ENCODE assay signal across 21 cellular contexts in the genomic region with DNA sequence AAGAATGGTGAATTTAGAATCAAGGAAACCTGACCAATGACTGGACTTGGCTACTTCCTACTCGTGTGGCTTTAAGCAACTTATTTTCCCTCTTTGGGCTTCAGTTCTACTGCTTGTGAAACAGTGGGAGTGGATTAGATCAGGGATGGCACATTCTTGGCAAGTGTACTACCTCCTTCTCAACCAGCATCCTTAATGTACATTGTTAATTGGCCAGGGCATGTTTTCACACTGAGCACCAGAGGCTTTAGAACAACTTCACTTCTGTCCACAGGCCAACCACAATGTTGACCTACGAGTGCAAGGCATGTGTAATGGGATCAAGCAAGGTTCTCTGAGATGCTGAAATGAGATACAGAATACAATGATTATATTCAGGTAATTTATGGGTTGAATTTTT.
DNase-seq lines count a peak whose midpoint lies in the region; ATAC-seq and TF ChIP-seq lines count a peak whose summit lies in the region.
"Had no signal": no experiment of that assay in that cellular context is flagged by ENCODE, and none has a peak within 500 bp of the region (broad histone marks: within the 10 kb centered on the region; RNA-seq: fewer than 3 reads in every experiment).

No MANE protein-coding gene starts in this region.

- H3K4me1 ChIP-seq in mammary epithelial cell (ENCODE audit: insufficient read depth, low read length) (no peaks in the 10 kb centered on the region), breast epithelium (no peaks in the 10 kb centered on the region), heart left ventricle (no peaks in the 10 kb centered on the region)
- H3K4me1 ChIP-seq: SJSA1 had no signal

- H3K9ac ChIP-seq in mammary epithelial cell (ENCODE audit: insufficient read depth, low read length) = no peak overlapping the region

- CTCF ChIA-PET in mammary epithelial cell (lab: Charles Lee; ENCODE audit: low non-redundant PET) = no interaction called here

- intact Hi-C loops in mammary epithelial cell (cut with micrococcal nuclease) (no loop called here), breast epithelium (cut with DNase I; ENCODE audit: low total_unique reads) (no loop called here), heart left ventricle (cut with DNase I) (no loop called here)

- H3K9me3 ChIP-seq in mammary epithelial cell (replicated peaks; ENCODE audit: insufficient read depth, low read length) (no peaks in the 10 kb centered on the region), breast epithelium (no peaks in the 10 kb centered on the region), heart left ventricle (no peaks in the 10 kb centered on the region)
- H3K9me3 ChIP-seq: SJSA1 had no signal

- no peak for ATAC-seq in heart left ventricle
- ATAC-seq: K562 had no signal

- H4K20me1 ChIP-seq in mammary epithelial cell (ENCODE audit: insufficient read depth, low read length) = no peaks in the 10 kb centered on the region

- H3K27ac ChIP-seq in mammary epithelial cell (ENCODE audit: insufficient read depth, low read depth, low read length) (no peak overlapping the region), breast epithelium (peak overlapping the region in 1 of 2 donors; percentile 25), heart left ventricle (no peak overlapping the region)
- H3K27ac ChIP-seq: 22Rv1, HL-60, SJSA1 had no signal

- no peaks in the 10 kb centered on the region for H3K79me2 ChIP-seq in mammary epithelial cell (ENCODE audit: insufficient read depth, low read length)

- in situ Hi-C loops in mammary epithelial cell (cut with MboI; ENCODE audit: low sequenced_read_pairs in 2 of 2) = no loop called here

- no peak overlapping the region for H3K4me2 ChIP-seq in mammary epithelial cell (ENCODE audit: insufficient read depth, low read depth, low read length)

- no peak overlapping the region for H2AFZ ChIP-seq in mammary epithelial cell (ENCODE audit: low read depth, low read length)

- no peak overlapping the region for H3K4me3 ChIP-seq in mammary epithelial cell (replicated peaks in 1 of 3; ENCODE audit: insufficient read depth in 1 of 3, low read depth in 2 of 3, low read length in 3 of 3)
- no peak overlapping the region for H3K4me3 ChIP-seq in breast epithelium
- no peak overlapping the region for H3K4me3 ChIP-seq in retinal pigment epithelial cell (ENCODE audit: low read length)
- no peak overlapping the region for H3K4me3 ChIP-seq in heart left ventricle
- H3K4me3 ChIP-seq: K562, SJSA1 had no signal

- WGBS in mammary epithelial cell (ENCODE audit: low coverage, missing lambda C conversion rate) = 0% methylated on average over 2 of the region's 2 CpGs
- WGBS in heart left ventricle, 4 donors = 37 to 43% (median 43%) methylated on average over 2 of the region's 2 CpGs

- BruUV-seq in mammary epithelial cell (replicated peaks; lab: Mats Ljungman, UMichigan) = no TSS peak

- no peak for TF ChIP-seq POLR2A in breast epithelium (IDR thresholded peaks at IDR 0.05)
- no peak for TF ChIP-seq POLR2A in heart left ventricle (IDR thresholded peaks at IDR 0.05)

- peak; percentile 4 for DNase-seq in mammary epithelial cell
- DNase-seq in breast epithelium (ENCODE audit: low spot score in 2 of 2) = no peak
- peak; percentile 30 for DNase-seq in cerebellar cortex (ENCODE audit: low spot score)
- peak; percentile 88 for DNase-seq in retinal pigment epithelial cell (ENCODE audit: low read depth)
- no peak for DNase-seq in NCI-H1105 (lab: John Stamatoyannopoulos, UW)
- no peak for DNase-seq in heart left ventricle
- no peak for DNase-seq in globus pallidus (ENCODE audit: low spot score)
- DNase-seq in NCI-H1092 treated with DMSO at 0.1 percent for 48 hours (lab: John Stamatoyannopoulos, UW) = no peak
- DNase-seq: COR-L47; DMS153; NCI-H1694; NCI-H2107; NCI-H345; NCI-H69; NK-92 treated with Interleukin-12 subunit alpha and Interleukin-12 subunit beta, amount 100 ng/mL, for 24 hours; OCI-M1; RPMI8226 had no signal

- no peaks in the 10 kb centered on the region for H3K36me3 ChIP-seq in mammary epithelial cell (ENCODE audit: insufficient read depth, low read length)
- no peaks in the 10 kb centered on the region for H3K36me3 ChIP-seq in breast epithelium
- H3K36me3 ChIP-seq in heart left ventricle = no peaks in the 10 kb centered on the region
- H3K36me3 ChIP-seq: SJSA1 had no signal

- H3K27me3 ChIP-seq in mammary epithelial cell (ENCODE audit: insufficient read depth, low read length) = no peaks in the 10 kb centered on the region
- H3K27me3 ChIP-seq in breast epithelium = peaks cover 0 to 15% of the 10 kb centered on the region in 2 donors
- no peaks in the 10 kb centered on the region for H3K27me3 ChIP-seq in heart left ventricle

- TF ChIP-seq CTCF in mammary epithelial cell (conservative IDR thresholded peaks at IDR 0.05 in 1 of 2, IDR thresholded peaks at IDR 0.05 in 1 of 2; ENCODE audit: extremely low read depth in 1 of 2, insufficient read depth in 1 of 2, low read depth in 1 of 2, low read length in 2 of 2) (no peak), breast epithelium (IDR thresholded peaks at IDR 0.05) (no peak), retinal pigment epithelial cell (conservative IDR thresholded peaks at IDR 0.05; ENCODE audit: low read depth, low read length) (no peak), heart left ventricle (IDR thresholded peaks at IDR 0.05) (no peak)

- dilution Hi-C loops in mammary epithelial cell (cut with HindIII; ENCODE audit: low sequenced_read_pairs) = no loop called here

Comparison
In these comparisons a context has a peak if more than half of its experiments do, and no peak if none do; other contexts are left out.
1. DNase-seq: peak in mammary epithelial cell (single experiment), cerebellar cortex (single experiment) and retinal pigment epithelial cell (single experiment); none in breast epithelium (0 of 2), NCI-H1105 (single experiment), heart left ventricle (0 of 5), globus pallidus (single experiment) and NCI-H1092 treated with DMSO at 0.1 percent for 48 hours (single experiment).